15 cellular contexts compared by ENCODE assay signal in the genomic region with DNA sequence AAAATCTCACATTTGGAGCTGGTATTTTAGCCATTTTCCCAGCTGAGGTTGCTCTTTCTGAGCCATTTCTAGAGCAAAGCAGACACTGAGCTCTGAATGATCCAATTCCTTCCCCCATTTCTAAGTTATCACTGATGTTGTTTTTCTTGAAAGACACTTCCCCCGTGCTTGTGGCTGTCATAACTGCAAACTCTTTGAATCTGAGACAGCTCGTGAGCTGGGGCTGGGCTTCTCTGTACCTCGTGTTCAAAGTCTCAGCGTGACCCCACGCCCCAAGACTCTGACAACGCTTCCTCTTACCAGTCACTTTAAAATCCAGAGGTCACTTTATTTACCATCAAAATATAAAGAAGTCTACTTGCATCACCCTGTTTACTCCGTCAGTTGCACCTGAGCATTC. TPM values are rescaled to one million over a fixed set of nuclear protein-coding genes. Genes with fewer than 3 reads are reported as not detected.
A peak's percentile ranks its signal among the peaks of the same experiment; 100 is the strongest.
DNase-seq lines count a peak whose midpoint lies in the region; ATAC-seq lines count a peak whose summit lies in the region.
"Had no signal": no experiment of that assay in that cellular context is flagged by ENCODE, and none has a peak within 500 bp of the region (broad histone marks: within the 10 kb centered on the region; RNA-seq: fewer than 3 reads in every experiment).

No MANE protein-coding gene starts in this region.

- H4K20me1 ChIP-seq in Karpas-422 (ENCODE audit: insufficient read depth, low read depth, low read length): no peaks in the 10 kb centered on the region

- H3K4me1 ChIP-seq in Karpas-422 (ENCODE audit: low read length): no peaks in the 10 kb centered on the region; the same call in 1 of the 2 replicates

- no peak overlapping the region for H2AFZ ChIP-seq in Karpas-422 (ENCODE audit: low read length)

- H3K9me3 ChIP-seq in Karpas-422 (ENCODE audit: low read length): no peaks in the 10 kb centered on the region
- H3K9me3 ChIP-seq: SK-N-SH, testis had no signal

- no peak overlapping the region for H3K4me2 ChIP-seq in Karpas-422 (ENCODE audit: low read depth, low read length, poor library complexity, severe bottlenecking)
- H3K4me2 ChIP-seq: SK-N-SH had no signal

- H3K27me3 Mint-ChIP-seq in activated naive CD4-positive, alpha-beta T cell treated with anti-CD3 and anti-CD28 coated beads, Interleukin-2, amount 50 U/mL, for 24 hours: no peaks in the 10 kb centered on the region

- peak; percentile 37 to 45 for ATAC-seq in activated CD4-positive, CD25-positive, alpha-beta regulatory T cell treated with anti-CD3 and anti-CD28 coated beads, Interleukin-2, amount 50 U/mL, for 24 hours
- ATAC-seq in sciatic nerve (peak; percentile 39), GM21786 (IDR thresholded peaks at IDR 0.05; ENCODE audit: unreplicated experiment) (no peak), HG02571 (IDR thresholded peaks at IDR 0.05; ENCODE audit: unreplicated experiment) (no peak)

- H3K79me2 ChIP-seq in Karpas-422 (ENCODE audit: low read length): peaks cover 22% of the 10 kb centered on the region; the same call in 1 of the 2 replicates

- H3K9me2 ChIP-seq in Karpas-422 (replicated peaks; ENCODE audit: insufficient read depth, low read length): no peaks in the 10 kb centered on the region
- H3K9me2 ChIP-seq: SK-N-SH had no signal

- H3K4me3 Mint-ChIP-seq in activated naive CD4-positive, alpha-beta T cell treated with anti-CD3 and anti-CD28 coated beads, Interleukin-2, amount 50 U/mL, for 24 hours: peak overlapping the region; percentile 79

- intact Hi-C loops in sciatic nerve (cut with DNase I): no loop called here

- no peaks in the 10 kb centered on the region for H3K27me3 ChIP-seq in Karpas-422 (ENCODE audit: low read length)
- H3K27me3 ChIP-seq: testis had no signal

- H3K36me3 ChIP-seq in Karpas-422 (ENCODE audit: insufficient read depth, low read length): no peaks in the 10 kb centered on the region

- H3K27ac Mint-ChIP-seq in activated naive CD4-positive, alpha-beta T cell treated with anti-CD3 and anti-CD28 coated beads, Interleukin-2, amount 50 U/mL, for 24 hours: peak overlapping the region; percentile 94

- H3K4me3 ChIP-seq in Karpas-422 (ENCODE audit: low read length): no peak overlapping the region
- H3K4me3 ChIP-seq: testis had no signal

- H3K9me3 Mint-ChIP-seq in activated naive CD4-positive, alpha-beta T cell treated with anti-CD3 and anti-CD28 coated beads, Interleukin-2, amount 50 U/mL, for 24 hours: no peaks in the 10 kb centered on the region

- no peak overlapping the region for H3K9ac ChIP-seq in Karpas-422 (ENCODE audit: low read length)
- H3K9ac ChIP-seq: SK-N-SH had no signal

- H3K4me1 Mint-ChIP-seq in activated naive CD4-positive, alpha-beta T cell treated with anti-CD3 and anti-CD28 coated beads, Interleukin-2, amount 50 U/mL, for 24 hours: peaks cover 99% of the 10 kb centered on the region

- H3K27ac ChIP-seq in Karpas-422 (ENCODE audit: low read length): no peak overlapping the region
- H3K27ac ChIP-seq: testis had no signal

- peaks cover 5% of the 10 kb centered on the region for H3K36me3 Mint-ChIP-seq in activated naive CD4-positive, alpha-beta T cell treated with anti-CD3 and anti-CD28 coated beads, Interleukin-2, amount 50 U/mL, for 24 hours

- DNase-seq in CD1c-positive myeloid dendritic cell (ENCODE audit: extremely low spot score): peak; percentile 31
- DNase-seq in sciatic nerve (ENCODE audit: low spot score): no peak
- no peak for DNase-seq in Karpas-422
- no peak for DNase-seq in cortex of kidney (lab: John Stamatoyannopoulos, UW)
- DNase-seq: GDM1, HCEC 1CT, NCI-H774, SK-N-SH, testis had no signal

RNA-seq across cellular contexts. Expression of a gene that starts 35.1 kb away (rescaled TPM):
- total RNA-seq in sciatic nerve: not detected
- not detected in 2 replicates for total RNA-seq in Karpas-422 (2014; rRNA removed; shearing (Covaris generic); ENCODE audit: low replicate concordance)
- total RNA-seq: myocyte, skeletal muscle tissue had no signal

Comparison
In these comparisons a context has a peak if more than half of its experiments do, and no peak if none do; other contexts are left out.
1. ATAC-seq: peak in activated CD4-positive, CD25-positive, alpha-beta regulatory T cell treated with anti-CD3 and anti-CD28 coated beads, Interleukin-2, amount 50 U/mL, for 24 hours (2 of 2) and sciatic nerve (single experiment); none in GM21786 (single experiment) and HG02571 (single experiment).